ENCODE assay signal across 25 cellular contexts in genomic region chr9:87214991-87215390, GRCh38.
"Had no signal": no experiment of that assay in that cellular context is flagged by ENCODE, and none has a peak within 500 bp of the region (broad histone marks: within the 10 kb centered on the region; RNA-seq: fewer than 3 reads in every experiment).

No MANE protein-coding gene starts in this region.

- H3K4me3 ChIP-seq: colonic mucosa, gastroesophageal sphincter, heart left ventricle, hepatocyte, left lung, lower lobe of right lung, mucosa of descending colon had no signal

- ATAC-seq: effector memory CD8-positive, alpha-beta T cell; esophagus mucosa; foreskin keratinocyte; gastroesophageal sphincter; heart left ventricle; left cardiac atrium; left lung; left ventricle myocardium superior; lower lobe of right lung; mucosa of descending colon had no signal

- H3K9me3 Mint-ChIP-seq: dendritic cell treated with granulocyte-macrophage colony-stimulating factor and Interleukin-4, amounts not matched to agents 40 ng/mL and 50 ng/mL, for 4 days; effector memory CD8-positive, alpha-beta T cell; endodermal cell; mesothelial cell of epicardium had no signal

- H3K27ac ChIP-seq: colonic mucosa, epithelial cell of prostate, gastroesophageal sphincter, heart left ventricle, hepatocyte, left lung, lower lobe of right lung had no signal

- H3K4me1 Mint-ChIP-seq: naive B cell had no signal

- DNase-seq: colonic mucosa; cortex of kidney; effector CD8-positive, alpha-beta T cell; effector memory CD8-positive, alpha-beta T cell; endodermal cell; erythroblast; foreskin keratinocyte; heart left ventricle; hypothalamus; islet precursor cell; kidney; kidney glomerular epithelial cell; left cardiac atrium; left lung; left ventricle myocardium superior; lower lobe of right lung; mesenchymal stem cell; mucosa of descending colon; naive B cell had no signal

- H3K36me3 Mint-ChIP-seq: mesothelial cell of epicardium, naive B cell had no signal

- H3K4me1 ChIP-seq: colonic mucosa, gastroesophageal sphincter, heart left ventricle, left lung, lower lobe of right lung had no signal

- H3K36me3 ChIP-seq: colonic mucosa, gastroesophageal sphincter, heart left ventricle, left lung, lower lobe of right lung had no signal

- H3K27me3 ChIP-seq: colonic mucosa, foreskin keratinocyte, gastroesophageal sphincter, heart left ventricle, hepatocyte, left lung had no signal

- H3K9me3 ChIP-seq: colonic mucosa, gastroesophageal sphincter, heart left ventricle, left lung, lower lobe of right lung, mucosa of descending colon had no signal

- H3K4me3 Mint-ChIP-seq: dendritic cell treated with granulocyte-macrophage colony-stimulating factor and Interleukin-4, amounts not matched to agents 40 ng/mL and 50 ng/mL, for 4 days; effector memory CD8-positive, alpha-beta T cell; endodermal cell; mesothelial cell of epicardium; naive B cell had no signal

- H3K27ac Mint-ChIP-seq: dendritic cell treated with granulocyte-macrophage colony-stimulating factor and Interleukin-4, amounts not matched to agents 40 ng/mL and 50 ng/mL, for 4 days; effector memory CD8-positive, alpha-beta T cell; endodermal cell; mesothelial cell of epicardium had no signal
